Comparison of ENCODE assay signal across 13 cellular contexts in the genomic region with DNA sequence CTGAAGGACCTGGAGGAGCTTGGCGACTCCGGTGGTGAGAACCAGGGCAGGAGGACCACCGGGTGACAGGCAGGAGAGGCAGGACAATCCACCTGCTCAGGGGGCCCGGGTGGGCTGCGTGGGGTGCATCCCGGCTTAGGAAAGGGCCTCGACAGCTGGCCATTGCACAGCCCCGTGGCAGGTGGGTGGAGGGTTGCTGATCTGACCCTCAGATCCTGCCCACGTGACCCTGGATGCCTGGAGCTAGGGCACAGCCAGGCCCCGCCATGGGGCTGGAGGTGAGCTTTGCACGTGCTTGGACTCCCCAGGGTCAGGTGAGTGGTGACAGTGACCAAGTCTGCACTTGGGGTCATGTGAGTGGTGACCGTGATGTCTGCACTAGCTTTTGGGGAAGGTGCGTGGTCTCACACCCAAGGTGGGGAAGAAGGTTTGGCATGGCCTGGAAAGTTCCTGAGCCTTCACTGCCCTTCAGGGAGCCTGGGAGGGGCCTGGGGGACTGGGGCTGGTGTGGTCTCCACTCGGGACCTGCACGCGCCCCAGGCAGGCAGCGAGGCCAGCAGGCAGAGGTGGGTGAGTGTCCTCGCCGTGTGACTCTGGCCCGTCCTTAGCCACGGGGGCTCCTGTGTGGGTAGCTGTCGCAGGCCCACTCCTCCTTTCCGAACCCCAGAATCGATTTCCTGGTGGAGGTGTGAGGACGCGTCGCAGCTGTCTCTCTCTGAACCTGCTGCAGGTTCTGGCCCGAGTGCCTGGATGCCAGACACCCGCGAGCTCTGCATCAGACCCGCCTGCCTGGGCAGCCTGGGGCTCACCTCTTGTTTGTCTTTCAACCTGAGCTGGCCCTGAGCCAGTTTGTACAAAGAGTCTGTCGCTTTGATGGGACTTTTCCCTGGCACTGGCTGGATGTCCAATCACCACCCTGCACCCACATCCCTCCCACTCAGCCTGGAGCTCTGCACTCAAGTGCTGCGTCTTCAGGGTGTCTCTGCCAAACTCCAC. TPM values are rescaled to one million over a fixed set of nuclear protein-coding genes. Genes with fewer than 3 reads are reported as not detected.
A peak's percentile ranks its signal among the peaks of the same experiment; 100 is the strongest.
DNase-seq lines count a peak whose midpoint lies in the region; ATAC-seq and TF ChIP-seq lines count a peak whose summit lies in the region.
"Had no signal": no experiment of that assay in that cellular context is flagged by ENCODE, and none has a peak within 500 bp of the region (broad histone marks: within the 10 kb centered on the region; RNA-seq: fewer than 3 reads in every experiment).

No MANE protein-coding gene starts in this region.

- H3K9me3 Mint-ChIP-seq in activated CD8-positive, alpha-beta memory T cell treated with anti-CD3 and anti-CD28 coated beads, Interleukin-2, amount 10 ng/mL, durations not matched to agents 7 days and 5 days (ENCODE audit: low read depth): no peaks in the 10 kb centered on the region
- H3K9me3 Mint-ChIP-seq in WTC11: peaks cover 9% of the 10 kb centered on the region

- H3K36me3 Mint-ChIP-seq in activated CD8-positive, alpha-beta memory T cell treated with anti-CD3 and anti-CD28 coated beads, Interleukin-2, amount 10 ng/mL, durations not matched to agents 7 days and 5 days: no peaks in the 10 kb centered on the region
- peaks cover 1% of the 10 kb centered on the region; the same call in 1 of the 2 replicates for H3K36me3 Mint-ChIP-seq in WTC11

- TF ChIP-seq POLR2A in suprapubic skin (IDR thresholded peaks at IDR 0.05): no peak

- H3K36me3 ChIP-seq in suprapubic skin: no peaks in the 10 kb centered on the region
- H3K36me3 ChIP-seq: uterus had no signal

- no peaks in the 10 kb centered on the region for H3K9me3 ChIP-seq in suprapubic skin
- H3K9me3 ChIP-seq: uterus had no signal

- peaks cover 35% of the 10 kb centered on the region for H3K27me3 ChIP-seq in suprapubic skin
- H3K27me3 ChIP-seq: uterus had no signal

- no peak for ATAC-seq in activated CD8-positive, alpha-beta memory T cell treated with anti-CD3 and anti-CD28 coated beads, Interleukin-2, amount 10 ng/mL, durations not matched to agents 7 days and 5 days
- ATAC-seq in WTC11: no peak
- ATAC-seq in GM18909 (IDR thresholded peaks at IDR 0.05; ENCODE audit: poor library complexity, unreplicated experiment): no peak
- ATAC-seq in HG02798 (IDR thresholded peaks at IDR 0.05; ENCODE audit: poor library complexity, unreplicated experiment): no peak
- ATAC-seq: GM12878 had no signal

- 86% methylated on average over 21 of the region's 33 CpGs for WGBS in suprapubic skin

- peaks cover 8% of the 10 kb centered on the region for H3K4me1 Mint-ChIP-seq in activated CD8-positive, alpha-beta memory T cell treated with anti-CD3 and anti-CD28 coated beads, Interleukin-2, amount 10 ng/mL, durations not matched to agents 7 days and 5 days
- no peaks in the 10 kb centered on the region for H3K4me1 Mint-ChIP-seq in WTC11

- POLR2A ChIA-PET in WTC11 (lab: Charles Lee): no interaction called here

- no peak overlapping the region for H3K27ac Mint-ChIP-seq in activated CD8-positive, alpha-beta memory T cell treated with anti-CD3 and anti-CD28 coated beads, Interleukin-2, amount 10 ng/mL, durations not matched to agents 7 days and 5 days
- no peak overlapping the region for H3K27ac Mint-ChIP-seq in WTC11

- CTCF ChIA-PET in activated CD8-positive, alpha-beta memory T cell treated with anti-CD3 and anti-CD28 coated beads, Interleukin-2, amount 10 ng/mL, durations not matched to agents 7 days and 5 days (lab: Charles Lee): interaction anchor here (1.0 kb wide), 1 partner anchor 18 kb away, joined by 3 read pairs; no protein-coding TSS in a partner anchor
- CTCF ChIA-PET in WTC11 (lab: Charles Lee): interaction anchor here (6.4 kb wide), 1 partner anchor 22 kb away, joined by 41 read pairs; no protein-coding TSS in a partner anchor

- TF ChIP-seq CTCF in WTC11 (IDR thresholded peaks at IDR 0.05) (no peak), suprapubic skin (IDR thresholded peaks at IDR 0.05) (no peak)

- no peak overlapping the region for H3K4me3 ChIP-seq in suprapubic skin
- H3K4me3 ChIP-seq: GM12878, uterus had no signal

- peaks cover 2% of the 10 kb centered on the region for H3K27me3 Mint-ChIP-seq in activated CD8-positive, alpha-beta memory T cell treated with anti-CD3 and anti-CD28 coated beads, Interleukin-2, amount 10 ng/mL, durations not matched to agents 7 days and 5 days
- peaks cover 7% of the 10 kb centered on the region for H3K27me3 Mint-ChIP-seq in WTC11 (ENCODE audit: low read depth)

- H3K4me3 Mint-ChIP-seq in activated CD8-positive, alpha-beta memory T cell treated with anti-CD3 and anti-CD28 coated beads, Interleukin-2, amount 10 ng/mL, durations not matched to agents 7 days and 5 days: no peak overlapping the region
- no peak overlapping the region for H3K4me3 Mint-ChIP-seq in WTC11

- no peak overlapping the region for H3K27ac ChIP-seq in suprapubic skin
- H3K27ac ChIP-seq: KMS-11, uterus had no signal

- DNase-seq in activated CD8-positive, alpha-beta memory T cell treated with anti-CD3 and anti-CD28 coated beads for 24 hours: peak; percentile 44
- DNase-seq in activated CD8-positive, alpha-beta memory T cell treated with anti-CD3 and anti-CD28 coated beads, Interleukin-2, amount 10 ng/mL, durations not matched to agents 7 days and 5 days: no peak
- DNase-seq in NCI-H1417 treated with DMSO at 0.1 percent for 48 hours (lab: John Stamatoyannopoulos, UW) (peak; percentile 25), WTC11 (ENCODE audit: low spot score) (peak; percentile 10), suprapubic skin (ENCODE audit: low spot score in 2 of 2) (peak; percentile 55 to 64)
- no peak for DNase-seq in stimulated activated CD4-positive, alpha-beta T cell treated with anti-CD3 and anti-CD28 coated beads, Interleukin-2, amount 100 ng/mL, for 24 hours
- DNase-seq: activated T-cell treated with anti-CD3 and anti-CD28 coated beads, Interleukin-2, amount 50 U/mL, for 1 hour; NCI-H2081 treated with DMSO at 0.1 percent for 48 hours had no signal

- no peak for TF ChIP-seq EP300 in suprapubic skin (IDR thresholded peaks at IDR 0.05)

- H3K4me1 ChIP-seq in suprapubic skin: peaks cover 7% of the 10 kb centered on the region
- H3K4me1 ChIP-seq: uterus had no signal

TF ChIP-seq in WTC11, 78 proteins besides CTCF, POLR2A, EP300 and RAD21:
- TF ChIP-seq ZNF396 (CRISPR knock-in tag; IDR thresholded peaks at IDR 0.05; ENCODE audit: borderline replicate concordance): no peak
- TF ChIP-seq ZNF121 (CRISPR knock-in tag; IDR thresholded peaks at IDR 0.05): no peak
- TF ChIP-seq ZNF671 (CRISPR knock-in tag; IDR thresholded peaks at IDR 0.05): no peak
- TF ChIP-seq ESRRA (CRISPR knock-in tag; IDR thresholded peaks at IDR 0.05; ENCODE audit: borderline replicate concordance): no peak
- TF ChIP-seq, protein P1, sequence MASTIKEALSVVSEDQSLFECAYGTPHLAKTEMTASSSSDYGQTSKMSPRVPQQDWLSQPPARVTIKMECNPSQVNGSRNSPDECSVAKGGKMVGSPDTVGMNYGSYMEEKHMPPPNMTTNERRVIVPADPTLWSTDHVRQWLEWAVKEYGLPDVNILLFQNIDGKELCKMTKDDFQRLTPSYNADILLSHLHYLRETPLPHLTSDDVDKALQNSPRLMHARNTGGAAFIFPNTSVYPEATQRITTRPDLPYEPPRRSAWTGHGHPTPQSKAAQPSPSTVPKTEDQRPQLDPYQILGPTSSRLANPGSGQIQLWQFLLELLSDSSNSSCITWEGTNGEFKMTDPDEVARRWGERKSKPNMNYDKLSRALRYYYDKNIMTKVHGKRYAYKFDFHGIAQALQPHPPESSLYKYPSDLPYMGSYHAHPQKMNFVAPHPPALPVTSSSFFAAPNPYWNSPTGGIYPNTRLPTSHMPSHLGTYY (CRISPR knock-in tag; IDR thresholded peaks at IDR 0.05): no peak
- no peak for TF ChIP-seq FOXP1 (CRISPR knock-in tag; IDR thresholded peaks at IDR 0.05; ENCODE audit: borderline replicate concordance)
- TF ChIP-seq TEAD1 (CRISPR knock-in tag; IDR thresholded peaks at IDR 0.05): no peak
- no peak for TF ChIP-seq CDX4 (CRISPR knock-in tag; IDR thresholded peaks at IDR 0.05; ENCODE audit: borderline replicate concordance)
- no peak for TF ChIP-seq SOX15 (CRISPR knock-in tag; IDR thresholded peaks at IDR 0.05)
- no peak for TF ChIP-seq EMX1 (CRISPR knock-in tag; IDR thresholded peaks at IDR 0.05)
- TF ChIP-seq ATF1 (CRISPR knock-in tag; IDR thresholded peaks at IDR 0.05): no peak
- no peak for TF ChIP-seq MXD4 (CRISPR knock-in tag; IDR thresholded peaks at IDR 0.05; ENCODE audit: borderline replicate concordance)
- no peak for TF ChIP-seq ZNF425 (CRISPR knock-in tag; conservative IDR thresholded peaks at IDR 0.05)

RNA-seq across cellular contexts. Expression of gene SLC19A1, which starts 35.9 kb away (rescaled TPM):
- 10 to 100 TPM; 53.2 to 60.2 TPM for total RNA-seq in activated CD8-positive, alpha-beta memory T cell treated with anti-CD3 and anti-CD28 coated beads, Interleukin-2, amount 10 ng/mL, durations not matched to agents 7 days and 5 days
- total RNA-seq in WTC11 (2021) (27.7 to 29.8 TPM (median 28.3 TPM) in 3 replicates), suprapubic skin (1 to 10 TPM; 7.0 to 9.8 (median 7.9) TPM)

Comparison
In these comparisons a context has a peak if more than half of its experiments do, and no peak if none do; other contexts are left out.
1. DNase-seq: peak in activated CD8-positive, alpha-beta memory T cell treated with anti-CD3 and anti-CD28 coated beads for 24 hours (single experiment), NCI-H1417 treated with DMSO at 0.1 percent for 48 hours (single experiment), WTC11 (single experiment) and suprapubic skin (2 of 2); none in activated CD8-positive, alpha-beta memory T cell treated with anti-CD3 and anti-CD28 coated beads, Interleukin-2, amount 10 ng/mL, durations not matched to agents 7 days and 5 days (single experiment) and stimulated activated CD4-positive, alpha-beta T cell treated with anti-CD3 and anti-CD28 coated beads, Interleukin-2, amount 100 ng/mL, for 24 hours (0 of 2).